Comparison of ENCODE assay signal across 21 cellular contexts in genomic region chr3:123404391-123404790, GRCh38. TPM values are rescaled to one million over a fixed set of nuclear protein-coding genes. Genes with fewer than 3 reads are reported as not detected.
A peak's percentile ranks its signal among the peaks of the same experiment; 100 is the strongest.
DNase-seq lines count a peak whose midpoint lies in the region; ATAC-seq, FAIRE-seq and TF ChIP-seq lines count a peak whose summit lies in the region.
"Had no signal": no experiment of that assay in that cellular context is flagged by ENCODE, and none has a peak within 500 bp of the region (broad histone marks: within the 10 kb centered on the region; RNA-seq: fewer than 3 reads in every experiment).

No MANE protein-coding gene starts in this region.

- TF ChIP-seq POLR2A in esophagus squamous epithelium (IDR thresholded peaks at IDR 0.05): no peak
- TF ChIP-seq POLR2A in tibial nerve (IDR thresholded peaks at IDR 0.05): no peak

- ATAC-seq in T-helper 17 cell: no peak
- ATAC-seq: CD8-positive, alpha-beta T cell; foreskin keratinocyte; GM23338 had no signal

- H4K8ac ChIP-seq in neuronal stem cell (ENCODE audit: low read depth, low read length): no peak overlapping the region

- in situ Hi-C loops in GM13976 (cut with MboI; ENCODE audit: low sequenced_read_pairs, unreplicated experiment): no loop called here

- TF ChIP-seq EP300 in tibial nerve (IDR thresholded peaks at IDR 0.05): peak in 1 of 2 donors; percentile 7

- intact Hi-C loops in esophagus squamous epithelium (cut with DNase I): no loop called here

- H3K4me2 ChIP-seq in neuronal stem cell (ENCODE audit: insufficient read depth, low read length, poor library complexity, severe bottlenecking): no peak overlapping the region
- H3K4me2 ChIP-seq: GM23338 had no signal

- H3K27me3 Mint-ChIP-seq in T-helper 17 cell: peaks cover 40% of the 10 kb centered on the region

- H3K4me1 ChIP-seq in esophagus squamous epithelium (peaks cover 0 to 29% (median 22%) of the 10 kb centered on the region in 3 donors), neuronal stem cell (ENCODE audit: control insufficient read depth in 2 of 2, insufficient read depth in 1 of 2, low read depth in 1 of 2, low read length in 2 of 2) (no peaks in the 10 kb centered on the region), tibial nerve (peaks cover 0 to 21% (median 3%) of the 10 kb centered on the region in 4 donors)
- H3K4me1 ChIP-seq: foreskin keratinocyte, suprapubic skin had no signal

- H3K27ac Mint-ChIP-seq in T-helper 17 cell: no peak overlapping the region
- H3K27ac Mint-ChIP-seq: activated naive CD4-positive, alpha-beta T cell treated with anti-CD3 and anti-CD28 coated beads, Interleukin-2, amount 10 ng/mL, durations not matched to agents 7 days and 5 days; CD8-positive, alpha-beta T cell; GM23338 had no signal

- WGBS in esophagus squamous epithelium, 2 donors: 49% methylated on average over 2 of the region's 3 CpGs; no CpG with 5 or more reads in 1 of the 2 donors
- no CpG with 5 or more reads among the region's 3 CpGs for WGBS in neuronal stem cell (ENCODE audit: extremely low coverage in 2 of 2, insufficient read length in 2 of 2, insufficient replicate concordance in 1 of 2), 2 donors
- 37 to 38% methylated on average over 3 of the region's 3 CpGs for WGBS in tibial nerve, 2 donors

- DNase-seq in bronchial epithelial cell (ENCODE audit: low read depth) (no peak), esophagus squamous epithelium (lab: John Stamatoyannopoulos, UW) (no peak), neuronal stem cell (ENCODE audit: low spot score) (no peak), tibial nerve (ENCODE audit: low spot score in 2 of 2) (no peak), GM13976 (ENCODE audit: low spot score) (no peak), T-helper 17 cell (no peak)
- DNase-seq in activated CD4-positive, alpha-beta T cell treated with anti-CD3 and anti-CD28 coated beads for 48 hours: no peak
- DNase-seq: activated naive CD4-positive, alpha-beta T cell treated with anti-CD3 and anti-CD28 coated beads, Interleukin-2, amount 10 ng/mL, durations not matched to agents 7 days and 5 days; activated T-cell treated with anti-CD3 and anti-CD28 coated beads, Interleukin-2, amount 50 U/mL, for 4 hours; CD8-positive, alpha-beta T cell; dermis blood vessel endothelial cell; foreskin keratinocyte; GDM1; mesendoderm; MG63; NCI-H1436; NCI-H526 treated with DMSO at 0.1 percent for 48 hours; RPMI8226; stimulated activated CD8-positive, alpha-beta memory T cell treated with anti-CD3 and anti-CD28 coated beads, Interleukin-4, amount 100 ng/mL, for 48 hours had no signal

- H3K23ac ChIP-seq in neuronal stem cell (ENCODE audit: low read depth, low read length, poor library complexity): peak overlapping the region; percentile 8

- no peak overlapping the region for H3K4me3 Mint-ChIP-seq in T-helper 17 cell
- H3K4me3 Mint-ChIP-seq: activated naive CD4-positive, alpha-beta T cell treated with anti-CD3 and anti-CD28 coated beads, Interleukin-2, amount 10 ng/mL, durations not matched to agents 7 days and 5 days; activated T-cell treated with anti-CD3 and anti-CD28 coated beads, Interleukin-2, amount 50 U/mL, for 4 hours; CD8-positive, alpha-beta T cell; GM23338 had no signal

- no peak overlapping the region for H2BK120ac ChIP-seq in neuronal stem cell (ENCODE audit: low read depth, low read length)

- H3K27ac ChIP-seq in esophagus squamous epithelium: peak overlapping the region; percentile 65 to 88 (median 80)
- no peak overlapping the region for H3K27ac ChIP-seq in neuronal stem cell (replicated peaks; ENCODE audit: low read length)
- peak overlapping the region; percentile 27 to 50 (median 44) for H3K27ac ChIP-seq in tibial nerve
- H3K27ac ChIP-seq: foreskin keratinocyte, suprapubic skin had no signal

- H3K27me3 ChIP-seq in bronchial epithelial cell (ENCODE audit: control insufficient read depth, insufficient read depth, low read length) (peaks cover 3% of the 10 kb centered on the region), esophagus squamous epithelium (no peaks in the 10 kb centered on the region), neuronal stem cell (ENCODE audit: control insufficient read depth in 3 of 3, insufficient read depth in 3 of 3, low read depth in 1 of 3, low read length in 3 of 3) (peaks cover 0 to 38% (median 0%) of the 10 kb centered on the region in 3 experiments), tibial nerve (peaks cover 0 to 5% of the 10 kb centered on the region in 2 donors)

- H2AK5ac ChIP-seq in neuronal stem cell (ENCODE audit: low read depth, low read length): no peak overlapping the region

- H2AFZ ChIP-seq in neuronal stem cell (ENCODE audit: low read length): no peak overlapping the region
- H2AFZ ChIP-seq: GM23338 had no signal

- no peak overlapping the region for H2BK15ac ChIP-seq in neuronal stem cell (ENCODE audit: low read length)

- H3K4ac ChIP-seq in neuronal stem cell (ENCODE audit: low read length): no peak overlapping the region

- no peaks in the 10 kb centered on the region for H3K9me3 ChIP-seq in esophagus squamous epithelium
- no peaks in the 10 kb centered on the region for H3K9me3 ChIP-seq in neuronal stem cell (replicated peaks in 1 of 2; ENCODE audit: control insufficient read depth in 2 of 2, insufficient read depth in 1 of 2, low read depth in 1 of 2, low read length in 2 of 2)
- H3K9me3 ChIP-seq in tibial nerve: no peaks in the 10 kb centered on the region
- H3K9me3 ChIP-seq in T-helper 17 cell (ENCODE audit: control insufficient read depth, low read length, poor library complexity, severe bottlenecking): no peaks in the 10 kb centered on the region
- H3K9me3 ChIP-seq: MG63, suprapubic skin had no signal

- H3K4me3 ChIP-seq in bronchial epithelial cell (ENCODE audit: low read depth, low read length): no peak overlapping the region
- H3K4me3 ChIP-seq in esophagus squamous epithelium: peak overlapping the region in 1 of 4 donors; percentile 35
- H3K4me3 ChIP-seq in neuronal stem cell (ENCODE audit: low read length in 2 of 2): no peak overlapping the region
- no peak overlapping the region for H3K4me3 ChIP-seq in tibial nerve
- H3K4me3 ChIP-seq: GM23338, MG63, suprapubic skin had no signal

- peak; percentile 77 for FAIRE-seq in bronchial epithelial cell (lab: Jason Lieb, UNC)

- no peak overlapping the region for H2BK5ac ChIP-seq in neuronal stem cell (ENCODE audit: low read length)

- no peaks in the 10 kb centered on the region for H3K79me1 ChIP-seq in neuronal stem cell (ENCODE audit: low read depth, low read length)

- no peaks in the 10 kb centered on the region for H3K36me3 Mint-ChIP-seq in T-helper 17 cell (ENCODE audit: low read depth)
- H3K36me3 Mint-ChIP-seq: activated naive CD4-positive, alpha-beta T cell treated with anti-CD3 and anti-CD28 coated beads, Interleukin-2, amount 10 ng/mL, durations not matched to agents 7 days and 5 days; CD8-positive, alpha-beta T cell had no signal

- no peak for TF ChIP-seq CTCF in bronchial epithelial cell (IDR thresholded peaks at IDR 0.05; ENCODE audit: insufficient read depth, low read length, severe bottlenecking)
- TF ChIP-seq CTCF in esophagus squamous epithelium (IDR thresholded peaks at IDR 0.05): no peak
- TF ChIP-seq CTCF in tibial nerve (IDR thresholded peaks at IDR 0.05): no peak
- no peak for TF ChIP-seq CTCF in GM13976 (IDR thresholded peaks at IDR 0.05; ENCODE audit: borderline replicate concordance, control extremely low read depth, extremely low read depth, insufficient read depth, missing control alignments)

- H4K91ac ChIP-seq in neuronal stem cell (ENCODE audit: low read depth, low read length, poor library complexity): no peak overlapping the region

- no peak overlapping the region for H3K9ac ChIP-seq in neuronal stem cell (ENCODE audit: low read depth, low read length, poor library complexity)

- H3K36me3 ChIP-seq in bronchial epithelial cell (ENCODE audit: control insufficient read depth, insufficient read depth, low read length) (no peaks in the 10 kb centered on the region), esophagus squamous epithelium (no peaks in the 10 kb centered on the region), neuronal stem cell (replicated peaks in 1 of 2; ENCODE audit: control insufficient read depth in 2 of 2, insufficient read depth in 2 of 2, low read length in 2 of 2) (no peaks in the 10 kb centered on the region), tibial nerve (no peaks in the 10 kb centered on the region)
- H3K36me3 ChIP-seq: MG63, suprapubic skin had no signal

- no peak overlapping the region for H3K14ac ChIP-seq in neuronal stem cell (ENCODE audit: low read length)

- H3K18ac ChIP-seq in neuronal stem cell (ENCODE audit: low read length): no peak overlapping the region

- H2BK12ac ChIP-seq in neuronal stem cell (ENCODE audit: low read length): no peak overlapping the region

- peaks cover 2% of the 10 kb centered on the region for H3K4me1 Mint-ChIP-seq in T-helper 17 cell
- H3K4me1 Mint-ChIP-seq: activated naive CD4-positive, alpha-beta T cell treated with anti-CD3 and anti-CD28 coated beads, Interleukin-2, amount 10 ng/mL, durations not matched to agents 7 days and 5 days had no signal

RNA-seq across cellular contexts. Expression of gene ADCY5, which starts 44.5 kb away (rescaled TPM):
- total RNA-seq in bronchial epithelial cell: not detected in 2 replicates
- total RNA-seq in esophagus squamous epithelium: 10 to 100 TPM in 1 of 4 donors, 1 to 10 TPM in 2, under 1 TPM in 1; 0.72 to 17.4 (median 5.3) TPM
- polyA plus RNA-seq in neuronal stem cell (2013, experiment 1 of 2): 2.2 TPM
- 2.2 TPM for polyA plus RNA-seq in neuronal stem cell (2013, experiment 2 of 2)
- total RNA-seq in tibial nerve: 10 to 100 TPM; 13.3 to 27.4 (median 21.7) TPM
- total RNA-seq in T-helper 17 cell: not detected
- total RNA-seq: CD8-positive, alpha-beta T cell had no signal
